26 cellular contexts compared by ENCODE assay signal in the genomic region with DNA sequence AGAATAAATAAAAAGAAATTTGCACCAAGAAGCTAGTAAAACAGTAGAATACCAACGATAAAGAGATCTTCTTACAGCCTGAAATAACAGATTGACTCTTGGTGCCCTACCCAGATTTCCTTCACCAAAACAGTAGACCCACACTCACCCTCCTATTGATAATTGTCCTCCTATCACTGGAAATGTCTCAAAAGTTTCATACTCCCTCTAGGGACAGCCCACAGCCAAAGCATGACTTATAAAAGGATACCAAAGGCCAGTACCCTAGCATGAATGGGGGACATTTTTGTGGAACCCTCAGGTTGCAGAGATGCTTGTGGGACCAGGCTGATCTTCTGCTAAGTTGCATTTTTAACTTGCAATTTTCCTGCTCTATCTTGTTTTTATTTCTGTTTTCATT.
A peak's percentile ranks its signal among the peaks of the same experiment; 100 is the strongest.
DNase-seq lines count a peak whose midpoint lies in the region; ATAC-seq and TF ChIP-seq lines count a peak whose summit lies in the region.
"Had no signal": no experiment of that assay in that cellular context is flagged by ENCODE, and none has a peak within 500 bp of the region (broad histone marks: within the 10 kb centered on the region; RNA-seq: fewer than 3 reads in every experiment).

No MANE protein-coding gene starts in this region.

- H3K4me1 Mint-ChIP-seq in endodermal cell: no peaks in the 10 kb centered on the region
- no peaks in the 10 kb centered on the region for H3K4me1 Mint-ChIP-seq in neural progenitor cell
- H3K4me1 Mint-ChIP-seq: activated naive CD8-positive, alpha-beta T cell treated with anti-CD3 and anti-CD28 coated beads for 36 hours; CD8-positive, alpha-beta memory T cell; natural killer cell had no signal

- H3K27me3 Mint-ChIP-seq in endodermal cell (ENCODE audit: insufficient read depth) (no peaks in the 10 kb centered on the region), neural progenitor cell (ENCODE audit: insufficient read depth, low read depth) (no peaks in the 10 kb centered on the region)
- H3K27me3 Mint-ChIP-seq: activated CD8-positive, alpha-beta T cell treated with anti-CD3 and anti-CD28 coated beads for 36 hours; activated naive CD8-positive, alpha-beta T cell treated with anti-CD3 and anti-CD28 coated beads for 36 hours had no signal

- H3K4me3 Mint-ChIP-seq in endodermal cell: no peak overlapping the region
- H3K4me3 Mint-ChIP-seq in neural progenitor cell: no peak overlapping the region
- H3K4me3 Mint-ChIP-seq: activated CD8-positive, alpha-beta T cell treated with anti-CD3 and anti-CD28 coated beads for 36 hours; activated naive CD8-positive, alpha-beta T cell treated with anti-CD3 and anti-CD28 coated beads for 36 hours; CD8-positive, alpha-beta memory T cell; natural killer cell had no signal

- POLR2A ChIA-PET in SK-N-SH (lab: Yijun Ruan, JAX): no interaction called here

- H3K27ac ChIP-seq in MM.1S (ENCODE audit: low read length): no peak overlapping the region
- no peak overlapping the region for H3K27ac ChIP-seq in endodermal cell (ENCODE audit: low read depth, low read length)
- no peak overlapping the region for H3K27ac ChIP-seq in neural progenitor cell
- H3K27ac ChIP-seq in SK-N-SH (ENCODE audit: low read depth in 2 of 2, low read length in 1 of 2): no peak overlapping the region
- H3K27ac ChIP-seq: 22Rv1, Peyer's patch, SJCRH30, thyroid gland had no signal

- H3K4me1 ChIP-seq in MM.1S (ENCODE audit: low read length): no peaks in the 10 kb centered on the region
- no peaks in the 10 kb centered on the region for H3K4me1 ChIP-seq in endodermal cell (ENCODE audit: control insufficient read depth, insufficient read depth, low read length)
- no peaks in the 10 kb centered on the region for H3K4me1 ChIP-seq in neural progenitor cell
- no peaks in the 10 kb centered on the region; a peak in 1 of 4 replicates for H3K4me1 ChIP-seq in SK-N-SH (ENCODE audit: control insufficient read depth in 1 of 2, insufficient read depth in 2 of 2, low read depth in 1 of 2, low read length in 1 of 2)
- H3K4me1 ChIP-seq: Peyer's patch, SJCRH30, thyroid gland had no signal

- no peaks in the 10 kb centered on the region for H3F3A ChIP-seq in MM.1S (ENCODE audit: insufficient read depth, low read length)
- no peaks in the 10 kb centered on the region for H3F3A ChIP-seq in neural progenitor cell (ENCODE audit: low read depth)
- H3F3A ChIP-seq in SK-N-SH (replicated peaks; ENCODE audit: insufficient read depth): no peaks in the 10 kb centered on the region

- H4K20me1 ChIP-seq in MM.1S (ENCODE audit: insufficient read depth, low read length) (no peaks in the 10 kb centered on the region), neural progenitor cell (ENCODE audit: low read depth) (no peaks in the 10 kb centered on the region), SK-N-SH (ENCODE audit: insufficient read depth) (no peaks in the 10 kb centered on the region)

- H3K4me3 ChIP-seq in MM.1S (ENCODE audit: low read length): no peak overlapping the region
- H3K4me3 ChIP-seq in endodermal cell (ENCODE audit: low read length): no peak overlapping the region
- H3K4me3 ChIP-seq in neural progenitor cell: no peak overlapping the region
- no peak overlapping the region for H3K4me3 ChIP-seq in SK-N-SH (ENCODE audit: low read depth in 2 of 2, low read length in 1 of 2)
- H3K4me3 ChIP-seq: Peyer's patch, SJCRH30, thyroid gland had no signal

- peak; percentile 8 for DNase-seq in DMS53 (lab: John Stamatoyannopoulos, UW)
- no peak for DNase-seq in DMS53 treated with DMSO at 0.1 percent for 48 hours (lab: John Stamatoyannopoulos, UW; ENCODE audit: unreplicated experiment)
- DNase-seq in MM.1S: no peak
- DNase-seq in endodermal cell: no peak
- peak; percentile 3 for DNase-seq in neural progenitor cell (ENCODE audit: low spot score)
- no peak for DNase-seq in DMS153 treated with DMSO at 0.1 percent for 48 hours (lab: John Stamatoyannopoulos, UW; ENCODE audit: unreplicated experiment)
- DNase-seq in SK-N-SH: no peak
- DNase-seq: activated CD4-positive, alpha-beta T cell treated with anti-CD3 and anti-CD28 coated beads for 1 hour; activated CD8-positive, alpha-beta T cell treated with anti-CD3 and anti-CD28 coated beads for 36 hours; activated effector memory CD4-positive, alpha-beta T cell treated with Interleukin-2 at 50 U/mL for 16 hours; activated naive CD8-positive, alpha-beta T cell treated with anti-CD3 and anti-CD28 coated beads for 36 hours; AML-193; aorta; CD8-positive, alpha-beta memory T cell; central memory CD4-positive, alpha-beta T cell; DMS79; natural killer cell; NCI-H1048; NCI-H187 treated with DMSO at 0.1 percent for 48 hours; NCI-H526 treated with DMSO at 0.1 percent for 48 hours; Peyer's patch; SJCRH30; stimulated activated naive CD8-positive, alpha-beta T cell treated with anti-CD3 and anti-CD28 coated beads, Interleukin-15, Interleukin-2, amounts not matched to agents 100 U/mL and 50 U/mL, for 24 hours; thyroid gland had no signal

- H3K9ac ChIP-seq in MM.1S (ENCODE audit: low read length): no peak overlapping the region
- no peak overlapping the region for H3K9ac ChIP-seq in endodermal cell (ENCODE audit: extremely low read depth, low read length, poor library complexity, severe bottlenecking)
- H3K9ac ChIP-seq in neural progenitor cell: no peak overlapping the region
- no peak overlapping the region for H3K9ac ChIP-seq in SK-N-SH

- H3K27me3 ChIP-seq in MM.1S (replicated peaks; ENCODE audit: insufficient read depth, low read length) (no peaks in the 10 kb centered on the region), endodermal cell (ENCODE audit: control insufficient read depth, insufficient read depth, low read length, poor library complexity, severe bottlenecking) (no peaks in the 10 kb centered on the region), neural progenitor cell (no peaks in the 10 kb centered on the region), SK-N-SH (ENCODE audit: insufficient read depth) (no peaks in the 10 kb centered on the region)
- H3K27me3 ChIP-seq: Peyer's patch, SJCRH30, thyroid gland had no signal

- no peaks in the 10 kb centered on the region for H3K36me3 ChIP-seq in MM.1S (replicated peaks; ENCODE audit: insufficient read depth, low read length)
- H3K36me3 ChIP-seq in endodermal cell (ENCODE audit: control insufficient read depth, insufficient read depth, low read length): no peaks in the 10 kb centered on the region
- no peaks in the 10 kb centered on the region for H3K36me3 ChIP-seq in neural progenitor cell
- no peaks in the 10 kb centered on the region for H3K36me3 ChIP-seq in SK-N-SH (replicated peaks in 1 of 2; ENCODE audit: control insufficient read depth in 1 of 2, insufficient read depth in 2 of 2, low read length in 1 of 2)
- H3K36me3 ChIP-seq: Peyer's patch, SJCRH30, thyroid gland had no signal

- ATAC-seq in GM18517 (IDR thresholded peaks at IDR 0.05; ENCODE audit: unreplicated experiment): no peak
- ATAC-seq: activated CD8-positive, alpha-beta T cell treated with anti-CD3 and anti-CD28 coated beads for 36 hours; natural killer cell; stimulated activated naive CD8-positive, alpha-beta T cell treated with anti-CD3 and anti-CD28 coated beads, Interleukin-15, Interleukin-2, amounts not matched to agents 100 U/mL and 50 U/mL, for 24 hours had no signal

- CTCF ChIA-PET in SK-N-SH (lab: Yijun Ruan, JAX): no interaction called here

- TF ChIP-seq RAD21 in SK-N-SH (IDR thresholded peaks at IDR 0.05; ENCODE audit: low read length): no peak

- TF ChIP-seq CTCF in MM.1S (IDR thresholded peaks at IDR 0.05; ENCODE audit: low read length): 0 out of 2 replicates have a peak, but pooled peaks have one; percentile 3
- peak; percentile 52 for TF ChIP-seq CTCF in endodermal cell (conservative IDR thresholded peaks at IDR 0.05)
- peak; percentile 21 for TF ChIP-seq CTCF in neural progenitor cell (IDR thresholded peaks at IDR 0.05)
- no peak for TF ChIP-seq CTCF in SK-N-SH (IDR thresholded peaks at IDR 0.05)

- TF ChIP-seq EP300 in SK-N-SH (IDR thresholded peaks at IDR 0.05; ENCODE audit: borderline replicate concordance in 1 of 2, low read depth in 1 of 2, low read length in 1 of 2): no peak

- H3K79me2 ChIP-seq in MM.1S (ENCODE audit: low read length): no peaks in the 10 kb centered on the region
- no peaks in the 10 kb centered on the region for H3K79me2 ChIP-seq in neural progenitor cell (ENCODE audit: low read depth)
- H3K79me2 ChIP-seq in SK-N-SH (ENCODE audit: insufficient read depth): no peaks in the 10 kb centered on the region; the same call in 1 of the 2 replicates

- no peak overlapping the region for H2AFZ ChIP-seq in MM.1S (ENCODE audit: low read length)
- H2AFZ ChIP-seq in neural progenitor cell (replicated peaks): no peak overlapping the region
- no peak overlapping the region for H2AFZ ChIP-seq in SK-N-SH (ENCODE audit: low read depth)

- H3K9me2 ChIP-seq in MM.1S (replicated peaks; ENCODE audit: insufficient read depth, low read length): no peaks in the 10 kb centered on the region
- 0 out of 2 replicates have a peak, but pooled peaks cover 3% of the 10 kb centered on the region for H3K9me2 ChIP-seq in SK-N-SH

- 94 to 100% methylated on average over 1 of the region's 1 CpG for WGBS in endodermal cell (ENCODE audit: insufficient coverage in 1 of 2, insufficient read length in 1 of 2), 2 experiments
- WGBS in SK-N-SH (ENCODE audit: low lambda C conversion rate): 17% methylated on average over 1 of the region's 1 CpG

- no peaks in the 10 kb centered on the region for H3K9me3 ChIP-seq in MM.1S (replicated peaks; ENCODE audit: insufficient read depth, low read length)
- no peaks in the 10 kb centered on the region for H3K9me3 ChIP-seq in endodermal cell (ENCODE audit: control insufficient read depth, low read length)
- H3K9me3 ChIP-seq in neural progenitor cell (ENCODE audit: low read depth): no peaks in the 10 kb centered on the region
- H3K9me3 ChIP-seq in SK-N-SH: no peaks in the 10 kb centered on the region
- H3K9me3 ChIP-seq: Peyer's patch, SJCRH30, thyroid gland had no signal

- H3K9me3 Mint-ChIP-seq in endodermal cell (peaks cover 6% of the 10 kb centered on the region), neural progenitor cell (peaks cover 10% of the 10 kb centered on the region)

- peaks cover 2% of the 10 kb centered on the region for H3K36me3 Mint-ChIP-seq in endodermal cell (ENCODE audit: low read depth)
- no peaks in the 10 kb centered on the region for H3K36me3 Mint-ChIP-seq in neural progenitor cell
- H3K36me3 Mint-ChIP-seq: activated naive CD8-positive, alpha-beta T cell treated with anti-CD3 and anti-CD28 coated beads for 36 hours; natural killer cell had no signal

- H3K4me2 ChIP-seq in MM.1S (ENCODE audit: low read depth, low read length): no peak overlapping the region
- H3K4me2 ChIP-seq in neural progenitor cell: no peak overlapping the region
- no peak overlapping the region for H3K4me2 ChIP-seq in SK-N-SH

- no peak overlapping the region for H3K27ac Mint-ChIP-seq in endodermal cell
- H3K27ac Mint-ChIP-seq in neural progenitor cell: no peak overlapping the region
- H3K27ac Mint-ChIP-seq: activated CD8-positive, alpha-beta T cell treated with anti-CD3 and anti-CD28 coated beads for 36 hours; activated naive CD8-positive, alpha-beta T cell treated with anti-CD3 and anti-CD28 coated beads for 36 hours; CD8-positive, alpha-beta memory T cell; natural killer cell had no signal

TF ChIP-seq in SK-N-SH, 30 proteins besides CTCF, POLR2A, EP300 and RAD21 (continues in another document):
- TF ChIP-seq MEF2A (IDR thresholded peaks at IDR 0.05; ENCODE audit: borderline replicate concordance, low read depth): no peak

Comparison
In these comparisons a context has a peak if more than half of its experiments do, and no peak if none do; other contexts are left out.
1. DNase-seq: peak in DMS53 (single experiment) and neural progenitor cell (single experiment); none in DMS53 treated with DMSO at 0.1 percent for 48 hours (single experiment), MM.1S (single experiment), endodermal cell (single experiment), DMS153 treated with DMSO at 0.1 percent for 48 hours (single experiment) and SK-N-SH (single experiment).